In the genomic region with DNA sequence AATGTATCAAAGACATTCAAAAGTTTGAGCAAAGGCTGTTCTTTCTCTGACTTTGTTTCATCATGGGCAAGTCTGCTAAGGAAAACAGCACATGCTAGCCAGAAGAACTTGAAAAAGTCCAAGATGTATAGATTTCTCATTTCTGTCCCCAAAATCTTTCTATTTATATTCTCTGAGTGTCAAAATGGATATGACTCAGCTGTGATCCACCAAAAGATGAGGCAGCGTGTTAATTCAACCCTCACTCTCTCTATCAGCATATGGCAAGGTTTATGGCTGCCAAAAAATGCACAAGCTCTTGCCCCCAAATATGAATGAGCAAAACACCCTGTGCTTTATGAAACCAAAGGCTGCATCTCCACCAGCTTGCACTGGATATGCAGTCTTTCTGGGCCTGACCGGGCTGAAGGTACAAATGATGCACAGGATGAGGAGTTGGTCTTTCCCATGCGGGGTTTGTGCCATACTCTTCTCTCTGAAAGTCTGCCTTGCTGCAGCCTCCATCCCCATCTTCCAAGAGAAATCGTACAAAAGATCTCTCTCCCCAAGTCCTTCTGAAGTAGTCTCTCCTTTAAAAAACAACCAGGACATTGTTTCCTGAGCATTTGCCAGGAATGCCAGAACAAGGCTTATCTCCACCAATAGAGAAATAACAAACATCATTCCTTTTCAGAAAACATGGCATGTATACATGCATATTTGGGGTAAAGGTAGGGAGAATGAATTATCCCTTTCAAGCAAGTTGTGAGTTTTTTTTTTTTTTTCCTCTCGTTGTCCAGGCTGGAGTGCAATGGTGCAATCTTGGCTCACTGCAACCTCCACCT, we compare ENCODE assay signal across 14 cellular contexts.
A peak's percentile ranks its signal among the peaks of the same experiment; 100 is the strongest.
DNase-seq lines count a peak whose midpoint lies in the region; ATAC-seq and TF ChIP-seq lines count a peak whose summit lies in the region.
"Had no signal": no experiment of that assay in that cellular context is flagged by ENCODE, and none has a peak within 500 bp of the region (broad histone marks: within the 10 kb centered on the region; RNA-seq: fewer than 3 reads in every experiment).

No MANE protein-coding gene starts in this region.

- H3K9me3 ChIP-seq in skeletal muscle satellite cell (replicated peaks; ENCODE audit: low read length) (no peaks in the 10 kb centered on the region), T-helper 17 cell (ENCODE audit: control insufficient read depth, low read length, poor library complexity, severe bottlenecking) (no peaks in the 10 kb centered on the region)
- H3K9me3 ChIP-seq: heart left ventricle, testis had no signal

- H3K9ac ChIP-seq in skeletal muscle satellite cell (ENCODE audit: low read depth, low read length) = peak overlapping the region; percentile 74

- DNase-seq in HFF-Myc (ENCODE audit: extremely low read depth, low read depth) (peak; percentile 36), fibroblast of mammary gland (ENCODE audit: low read depth) (peak; percentile 81), A172 (ENCODE audit: low spot score) (no peak), T-helper 17 cell (no peak), NCI-H2029 treated with DMSO at 0.1 percent for 48 hours (lab: John Stamatoyannopoulos, UW) (no peak), retina (no peak)
- DNase-seq: activated CD8-positive, alpha-beta memory T cell treated with anti-CD3 and anti-CD28 coated beads, Interleukin-2, amount 10 ng/mL, durations not matched to agents 7 days and 5 days; CD4-positive, CD25-positive, alpha-beta regulatory T cell; heart left ventricle; stimulated activated CD4-positive, alpha-beta T cell treated with anti-CD3 and anti-CD28 coated beads, Interleukin-1b, Interleukin-23, amount 100 ng/mL, for 48 hours; testis had no signal

- no peak overlapping the region for H3K27ac Mint-ChIP-seq in T-helper 17 cell
- H3K27ac Mint-ChIP-seq: activated CD8-positive, alpha-beta memory T cell treated with anti-CD3 and anti-CD28 coated beads, Interleukin-2, amount 10 ng/mL, durations not matched to agents 7 days and 5 days; CD4-positive, CD25-positive, alpha-beta regulatory T cell; WTC11 had no signal

- H3K36me3 ChIP-seq in skeletal muscle satellite cell (ENCODE audit: insufficient read depth, low read length) = no peaks in the 10 kb centered on the region
- H3K36me3 ChIP-seq: heart left ventricle had no signal

- H3K27me3 Mint-ChIP-seq in T-helper 17 cell = peaks cover 49% of the 10 kb centered on the region

- H3K4me3 Mint-ChIP-seq in T-helper 17 cell = no peak overlapping the region
- H3K4me3 Mint-ChIP-seq: activated CD8-positive, alpha-beta memory T cell treated with anti-CD3 and anti-CD28 coated beads, Interleukin-2, amount 10 ng/mL, durations not matched to agents 7 days and 5 days; WTC11 had no signal

- no peaks in the 10 kb centered on the region for H3K36me3 Mint-ChIP-seq in T-helper 17 cell (ENCODE audit: low read depth)
- H3K36me3 Mint-ChIP-seq: activated CD8-positive, alpha-beta memory T cell treated with anti-CD3 and anti-CD28 coated beads, Interleukin-2, amount 10 ng/mL, durations not matched to agents 7 days and 5 days; CD4-positive, CD25-positive, alpha-beta regulatory T cell; WTC11 had no signal

- peak overlapping the region; percentile 42 for H3K4me2 ChIP-seq in skeletal muscle satellite cell (ENCODE audit: low read length)

- no peak overlapping the region for H3K4me3 ChIP-seq in HFF-Myc (replicated peaks; ENCODE audit: low read depth, low read length)
- H3K4me3 ChIP-seq in fibroblast of mammary gland (ENCODE audit: control insufficient read depth, low read depth, low read length) = no peak overlapping the region
- peak overlapping the region; percentile 35 for H3K4me3 ChIP-seq in skeletal muscle satellite cell (ENCODE audit: low read length)
- H3K4me3 ChIP-seq: heart left ventricle, testis had no signal

- H3K27me3 ChIP-seq in skeletal muscle satellite cell (ENCODE audit: control insufficient read depth, insufficient read depth, low read length) = no peaks in the 10 kb centered on the region
- H3K27me3 ChIP-seq: heart left ventricle, testis had no signal

- ATAC-seq in SK-N-SH treated with all-trans-retinoic acid at 6 μM for 48 hours (peak; percentile 7), T-helper 17 cell (no peak)
- ATAC-seq: activated CD8-positive, alpha-beta memory T cell treated with anti-CD3 and anti-CD28 coated beads, Interleukin-2, amount 10 ng/mL, durations not matched to agents 7 days and 5 days; WTC11 had no signal

- no peaks in the 10 kb centered on the region for H3K4me1 Mint-ChIP-seq in T-helper 17 cell
- H3K4me1 Mint-ChIP-seq: activated CD8-positive, alpha-beta memory T cell treated with anti-CD3 and anti-CD28 coated beads, Interleukin-2, amount 10 ng/mL, durations not matched to agents 7 days and 5 days; CD4-positive, CD25-positive, alpha-beta regulatory T cell had no signal

- peaks cover 47% of the 10 kb centered on the region for H3K4me1 ChIP-seq in skeletal muscle satellite cell (ENCODE audit: control insufficient read depth, insufficient read depth, low read length)

- TF ChIP-seq CTCF in HFF-Myc (IDR thresholded peaks at IDR 0.05; ENCODE audit: low read depth, low read length, missing control alignments) (no peak), fibroblast of mammary gland (conservative IDR thresholded peaks at IDR 0.05; ENCODE audit: control insufficient read depth, insufficient read depth, low read depth, low read length) (no peak)

TF ChIP-seq in SK-N-SH treated with all-trans-retinoic acid at 6 μM for 48 hours, 23 proteins besides CTCF, POLR2A, EP300 and RAD21:
- no peak for TF ChIP-seq PPARA (CRISPR knock-in tag; IDR thresholded peaks at IDR 0.05; ENCODE audit: borderline replicate concordance)
- TF ChIP-seq, protein P1, sequence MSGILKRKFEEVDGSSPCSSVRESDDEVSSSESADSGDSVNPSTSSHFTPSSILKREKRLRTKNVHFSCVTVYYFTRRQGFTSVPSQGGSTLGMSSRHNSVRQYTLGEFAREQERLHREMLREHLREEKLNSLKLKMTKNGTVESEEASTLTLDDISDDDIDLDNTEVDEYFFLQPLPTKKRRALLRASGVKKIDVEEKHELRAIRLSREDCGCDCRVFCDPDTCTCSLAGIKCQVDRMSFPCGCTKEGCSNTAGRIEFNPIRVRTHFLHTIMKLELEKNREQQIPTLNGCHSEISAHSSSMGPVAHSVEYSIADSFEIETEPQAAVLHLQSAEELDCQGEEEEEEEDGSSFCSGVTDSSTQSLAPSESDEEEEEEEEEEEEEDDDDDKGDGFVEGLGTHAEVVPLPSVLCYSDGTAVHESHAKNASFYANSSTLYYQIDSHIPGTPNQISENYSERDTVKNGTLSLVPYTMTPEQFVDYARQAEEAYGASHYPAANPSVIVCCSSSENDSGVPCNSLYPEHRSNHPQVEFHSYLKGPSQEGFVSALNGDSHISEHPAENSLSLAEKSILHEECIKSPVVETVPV (CRISPR knock-in tag; IDR thresholded peaks at IDR 0.05) = no peak
- TF ChIP-seq RARB (CRISPR knock-in tag; IDR thresholded peaks at IDR 0.05) = no peak
- no peak for TF ChIP-seq ZC3H10 (CRISPR knock-in tag; IDR thresholded peaks at IDR 0.05)
- no peak for TF ChIP-seq CSDC2 (CRISPR knock-in tag; IDR thresholded peaks at IDR 0.05)
- TF ChIP-seq ESRRG (CRISPR knock-in tag; IDR thresholded peaks at IDR 0.05) = no peak
- TF ChIP-seq ZFP3 (CRISPR knock-in tag; IDR thresholded peaks at IDR 0.05) = no peak
- no peak for TF ChIP-seq SNAI2 (CRISPR knock-in tag; IDR thresholded peaks at IDR 0.05)
- no peak for TF ChIP-seq BACH2 (CRISPR knock-in tag; IDR thresholded peaks at IDR 0.05; ENCODE audit: borderline replicate concordance)
- TF ChIP-seq, protein P2, sequence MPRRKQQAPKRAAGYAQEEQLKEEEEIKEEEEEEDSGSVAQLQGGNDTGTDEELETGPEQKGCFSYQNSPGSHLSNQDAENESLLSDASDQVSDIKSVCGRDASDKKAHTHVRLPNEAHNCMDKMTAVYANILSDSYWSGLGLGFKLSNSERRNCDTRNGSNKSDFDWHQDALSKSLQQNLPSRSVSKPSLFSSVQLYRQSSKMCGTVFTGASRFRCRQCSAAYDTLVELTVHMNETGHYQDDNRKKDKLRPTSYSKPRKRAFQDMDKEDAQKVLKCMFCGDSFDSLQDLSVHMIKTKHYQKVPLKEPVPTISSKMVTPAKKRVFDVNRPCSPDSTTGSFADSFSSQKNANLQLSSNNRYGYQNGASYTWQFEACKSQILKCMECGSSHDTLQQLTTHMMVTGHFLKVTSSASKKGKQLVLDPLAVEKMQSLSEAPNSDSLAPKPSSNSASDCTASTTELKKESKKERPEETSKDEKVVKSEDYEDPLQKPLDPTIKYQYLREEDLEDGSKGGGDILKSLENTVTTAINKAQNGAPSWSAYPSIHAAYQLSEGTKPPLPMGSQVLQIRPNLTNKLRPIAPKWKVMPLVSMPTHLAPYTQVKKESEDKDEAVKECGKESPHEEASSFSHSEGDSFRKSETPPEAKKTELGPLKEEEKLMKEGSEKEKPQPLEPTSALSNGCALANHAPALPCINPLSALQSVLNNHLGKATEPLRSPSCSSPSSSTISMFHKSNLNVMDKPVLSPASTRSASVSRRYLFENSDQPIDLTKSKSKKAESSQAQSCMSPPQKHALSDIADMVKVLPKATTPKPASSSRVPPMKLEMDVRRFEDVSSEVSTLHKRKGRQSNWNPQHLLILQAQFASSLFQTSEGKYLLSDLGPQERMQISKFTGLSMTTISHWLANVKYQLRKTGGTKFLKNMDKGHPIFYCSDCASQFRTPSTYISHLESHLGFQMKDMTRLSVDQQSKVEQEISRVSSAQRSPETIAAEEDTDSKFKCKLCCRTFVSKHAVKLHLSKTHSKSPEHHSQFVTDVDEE (CRISPR knock-in tag; IDR thresholded peaks at IDR 0.05) = no peak
- TF ChIP-seq ZNF8 (CRISPR knock-in tag; IDR thresholded peaks at IDR 0.05) = no peak
- TF ChIP-seq ZFP30 (CRISPR knock-in tag; IDR thresholded peaks at IDR 0.05) = no peak

Comparison
In these comparisons a context has a peak if more than half of its experiments do, and no peak if none do; other contexts are left out.
1. DNase-seq: peak in HFF-Myc (single experiment) and fibroblast of mammary gland (single experiment); none in A172 (single experiment), T-helper 17 cell (0 of 3), NCI-H2029 treated with DMSO at 0.1 percent for 48 hours (single experiment) and retina (single experiment).